ENCODE assay signal across 1 cellular context in genomic region chr3:124700880-124701684, GRCh38.
TF ChIP-seq lines count a peak whose summit lies in the region.

No MANE protein-coding gene starts in this region.

TF ChIP-seq in HCT116, 20 proteins besides CTCF, POLR2A, EP300 and RAD21 (continued from another document):
- TF ChIP-seq ZBTB33 (IDR thresholded peaks at IDR 0.05; ENCODE audit: extremely low read depth, insufficient replicate concordance, low read length) (no peak), CEBPB (IDR thresholded peaks at IDR 0.05; ENCODE audit: low read depth) (no peak), SRF (IDR thresholded peaks at IDR 0.05; ENCODE audit: low read depth) (no peak), ATF3 (IDR thresholded peaks at IDR 0.05) (no peak), MAX (IDR thresholded peaks at IDR 0.05) (no peak), EZH2 (IDR thresholded peaks at IDR 0.05) (no peak), FOSL1 (IDR thresholded peaks at IDR 0.05; ENCODE audit: low read depth) (no peak)
